Comparison of ENCODE assay signal across 18 cellular contexts in genomic region chr13:44770951-44771350, GRCh38.
DNase-seq lines count a peak whose midpoint lies in the region; ATAC-seq, FAIRE-seq and TF ChIP-seq lines count a peak whose summit lies in the region.
"Had no signal": no experiment of that assay in that cellular context is flagged by ENCODE, and none has a peak within 500 bp of the region (broad histone marks: within the 10 kb centered on the region; RNA-seq: fewer than 3 reads in every experiment).

No MANE protein-coding gene starts in this region.

- H3K27me3 ChIP-seq in osteoblast (ENCODE audit: insufficient read depth, low read length): no peaks in the 10 kb centered on the region
- H3K27me3 ChIP-seq: BE2C had no signal

- H4K20me1 ChIP-seq in osteoblast (ENCODE audit: insufficient read depth, low read length): no peaks in the 10 kb centered on the region

- no peak overlapping the region for H3K4me2 ChIP-seq in osteoblast (ENCODE audit: insufficient read depth, low read length)

- TF ChIP-seq CTCF in epithelial cell of proximal tubule (conservative IDR thresholded peaks at IDR 0.05; ENCODE audit: low read depth, low read length): peak; percentile 7
- no peak for TF ChIP-seq CTCF in osteoblast (IDR thresholded peaks at IDR 0.05; ENCODE audit: extremely low read depth, low read depth, low read length)

- H2AFZ ChIP-seq in osteoblast (ENCODE audit: low read length): no peak overlapping the region

- H3K9me3 ChIP-seq in osteoblast (ENCODE audit: low read depth, low read length): no peaks in the 10 kb centered on the region
- H3K9me3 ChIP-seq: BE2C, Caco-2 had no signal

- FAIRE-seq in RCC 7860 (lab: Jason Lieb, UNC): no peak
- FAIRE-seq: A204.1, D721Med, G401.6, GM12892, GM18507 had no signal

- no peak overlapping the region for H3K27ac ChIP-seq in osteoblast (ENCODE audit: low read depth, low read length)

- no peak for ATAC-seq in GM21576 (IDR thresholded peaks at IDR 0.05; ENCODE audit: unreplicated experiment)

- H3K36me3 ChIP-seq in osteoblast (ENCODE audit: insufficient read depth, low read length): no peaks in the 10 kb centered on the region
- H3K36me3 ChIP-seq: BE2C had no signal

- peaks cover 11% of the 10 kb centered on the region for H3K4me1 ChIP-seq in osteoblast (ENCODE audit: insufficient read depth, low read length)
- H3K4me1 ChIP-seq: BE2C had no signal

- H3K79me2 ChIP-seq in osteoblast (ENCODE audit: insufficient read depth, low read length): no peaks in the 10 kb centered on the region

- DNase-seq in M059J (ENCODE audit: low read depth) (peak; percentile 55), epithelial cell of proximal tubule (ENCODE audit: low read depth) (peak; percentile 71), osteoblast (ENCODE audit: insufficient read length, low spot score, missing footprints) (peak; percentile 41), RCC 7860 (ENCODE audit: low spot score) (no peak), iPS-NIHi11 (ENCODE audit: low spot score) (no peak)
- DNase-seq: ACHN; BE2C; C1 segment of cervical spinal cord; Caco-2; CD4-positive, CD25-positive, alpha-beta regulatory T cell; GOT3; H9 had no signal

- H3K4me3 ChIP-seq in epithelial cell of proximal tubule (ENCODE audit: low read depth, low read length) (no peak overlapping the region), osteoblast (ENCODE audit: insufficient read depth, low read length) (no peak overlapping the region)

Comparison
In these comparisons a context has a peak if more than half of its experiments do, and no peak if none do; other contexts are left out.
1. DNase-seq: peak in M059J (single experiment), epithelial cell of proximal tubule (single experiment) and osteoblast (single experiment); none in RCC 7860 (single experiment) and iPS-NIHi11 (single experiment).